Comparison of ENCODE assay signal across 10 cellular contexts in genomic region chr1:227273557-227273956, GRCh38. TPM values are rescaled to one million over a fixed set of nuclear protein-coding genes. Genes with fewer than 3 reads are reported as not detected.
DNase-seq lines count a peak whose midpoint lies in the region; ATAC-seq and TF ChIP-seq lines count a peak whose summit lies in the region.
"Had no signal": no experiment of that assay in that cellular context is flagged by ENCODE, and none has a peak within 500 bp of the region (broad histone marks: within the 10 kb centered on the region; RNA-seq: fewer than 3 reads in every experiment).

No MANE protein-coding gene starts in this region.

- peaks cover 4% of the 10 kb centered on the region for H3K9me3 Mint-ChIP-seq in activated CD4-positive, alpha-beta T cell treated with anti-CD3 and anti-CD28 coated beads, Interleukin-2, amount 10 ng/mL, durations not matched to agents 24 days and 14 days

- no peak overlapping the region for H3K9ac ChIP-seq in SK-N-MC (ENCODE audit: insufficient read length)

- intact Hi-C loops in activated CD4-positive, alpha-beta T cell treated with anti-CD3 and anti-CD28 coated beads, Interleukin-2, amount 10 ng/mL, durations not matched to agents 24 days and 14 days (cut with micrococcal nuclease), result no loop called here
- intact Hi-C loops in dorsolateral prefrontal cortex (cut with DNase I), result no loop called here

- H3K4me1 Mint-ChIP-seq in activated CD4-positive, alpha-beta T cell treated with anti-CD3 and anti-CD28 coated beads, Interleukin-2, amount 10 ng/mL, durations not matched to agents 24 days and 14 days, result no peaks in the 10 kb centered on the region

- no peaks in the 10 kb centered on the region for H3K9me3 ChIP-seq in SK-N-MC (ENCODE audit: low read depth, low read length)
- H3K9me3 ChIP-seq: uterus had no signal

- no peaks in the 10 kb centered on the region for H3K27me3 Mint-ChIP-seq in activated CD4-positive, alpha-beta T cell treated with anti-CD3 and anti-CD28 coated beads, Interleukin-2, amount 10 ng/mL, durations not matched to agents 24 days and 14 days

- H3K27ac ChIP-seq in SK-N-MC (no peak overlapping the region), dorsolateral prefrontal cortex (no peak overlapping the region)
- H3K27ac ChIP-seq: brain microvascular endothelial cell, uterus had no signal

- H3K4me3 Mint-ChIP-seq in activated CD4-positive, alpha-beta T cell treated with anti-CD3 and anti-CD28 coated beads, Interleukin-2, amount 10 ng/mL, durations not matched to agents 24 days and 14 days, result no peak overlapping the region

- H3K36me3 Mint-ChIP-seq in activated CD4-positive, alpha-beta T cell treated with anti-CD3 and anti-CD28 coated beads, Interleukin-2, amount 10 ng/mL, durations not matched to agents 24 days and 14 days (ENCODE audit: low read depth), result no peaks in the 10 kb centered on the region

- H3K36me3 ChIP-seq in SK-N-MC (ENCODE audit: insufficient read depth, low read length), result no peaks in the 10 kb centered on the region
- H3K36me3 ChIP-seq: brain microvascular endothelial cell, uterus had no signal

- TF ChIP-seq CTCF in fibroblast of villous mesenchyme (IDR thresholded peaks at IDR 0.05; ENCODE audit: insufficient read depth, low read depth, low read length), result no peak
- TF ChIP-seq CTCF in dorsolateral prefrontal cortex (IDR thresholded peaks at IDR 0.05 in 54 of 56, conservative IDR thresholded peaks at IDR 0.05 in 2 of 56; ENCODE audit: low read depth in 1 of 56, partially characterized antibody in 56 of 56), result no peak

- DNase-seq in activated CD4-positive, alpha-beta T cell treated with anti-CD3 and anti-CD28 coated beads, Interleukin-2, amount 10 ng/mL, durations not matched to agents 24 days and 14 days, result peak; percentile 60
- no peak for DNase-seq in activated CD4-positive, alpha-beta T cell treated with anti-CD3 and anti-CD28 coated beads, Interleukin-2, amount 50 U/mL, for 48 hours
- DNase-seq in SK-N-MC (ENCODE audit: low read depth, low spot score), result peak; percentile 8
- DNase-seq in fibroblast of villous mesenchyme (ENCODE audit: low read depth), result peak; percentile 27
- DNase-seq in renal cortical epithelial cell (ENCODE audit: low read depth), result peak; percentile 54
- DNase-seq in dorsolateral prefrontal cortex, result no peak
- DNase-seq: brain microvascular endothelial cell, uterus had no signal

- H3K27ac Mint-ChIP-seq in activated CD4-positive, alpha-beta T cell treated with anti-CD3 and anti-CD28 coated beads, Interleukin-2, amount 10 ng/mL, durations not matched to agents 24 days and 14 days, result no peak overlapping the region

- ATAC-seq in HG03565 (IDR thresholded peaks at IDR 0.05; ENCODE audit: unreplicated experiment) (no peak), GM19463 (IDR thresholded peaks at IDR 0.05; ENCODE audit: unreplicated experiment) (no peak)

- H3K27me3 ChIP-seq in dorsolateral prefrontal cortex, result no peaks in the 10 kb centered on the region
- H3K27me3 ChIP-seq: brain microvascular endothelial cell, uterus had no signal

- H3K4me3 ChIP-seq in SK-N-MC (no peak overlapping the region), fibroblast of villous mesenchyme (ENCODE audit: low read depth, low read length) (no peak overlapping the region), dorsolateral prefrontal cortex (no peak overlapping the region)
- H3K4me3 ChIP-seq: uterus had no signal

RNA-seq across cellular contexts. Expression of gene CDC42BPA, which starts 44.7 kb away (rescaled TPM):
- total RNA-seq in activated CD4-positive, alpha-beta T cell treated with anti-CD3 and anti-CD28 coated beads, Interleukin-2, amount 10 ng/mL, durations not matched to agents 24 days and 14 days, result 1.2 TPM in 2 replicates
- total RNA-seq in fibroblast of villous mesenchyme (112 and 113 TPM in 2 replicates), renal cortical epithelial cell (37.2 and 63.5 TPM in 2 replicates), dorsolateral prefrontal cortex (100 to 1,000 TPM in 119 of 120 experiments, 10 to 100 TPM in 1; 97.5 to 158 (median 125) TPM)

Comparison
In these comparisons a context has a peak if more than half of its experiments do, and no peak if none do; other contexts are left out.
1. DNase-seq: peak in activated CD4-positive, alpha-beta T cell treated with anti-CD3 and anti-CD28 coated beads, Interleukin-2, amount 10 ng/mL, durations not matched to agents 24 days and 14 days (single experiment), SK-N-MC (single experiment), fibroblast of villous mesenchyme (single experiment) and renal cortical epithelial cell (single experiment); none in activated CD4-positive, alpha-beta T cell treated with anti-CD3 and anti-CD28 coated beads, Interleukin-2, amount 50 U/mL, for 48 hours (0 of 2) and dorsolateral prefrontal cortex (0 of 10).
2. RNA of gene CDC42BPA, which starts 44.7 kb away (total RNA-seq): 97.5 to 158 TPM in dorsolateral prefrontal cortex, 112 to 113 TPM in fibroblast of villous mesenchyme and 37.2 to 63.5 TPM in renal cortical epithelial cell; 1.2 TPM in activated CD4-positive, alpha-beta T cell treated with anti-CD3 and anti-CD28 coated beads, Interleukin-2, amount 10 ng/mL, durations not matched to agents 24 days and 14 days; every median in the first group is over 10 times any median in the second.